15 cellular contexts compared by ENCODE assay signal in genomic region chr2:73783883-73784282, GRCh38. TPM values are rescaled to one million over a fixed set of nuclear protein-coding genes. Genes with fewer than 3 reads are reported as not detected.
"Had no signal": no experiment of that assay in that cellular context is flagged by ENCODE, and none has a peak within 500 bp of the region (broad histone marks: within the 10 kb centered on the region; RNA-seq: fewer than 3 reads in every experiment).

Gene C2orf78, plus strand, starts transcription at chr2:73784183. Its CDS starts 127 bp downstream, at chr2:73784310.

RNA-seq across cellular contexts. Expression of gene C2orf78, which starts in this region (rescaled TPM):
- total RNA-seq: epithelial cell of proximal tubule; esophagus squamous epithelium; kidney; left cardiac atrium; left ventricle myocardium inferior; lower lobe of right lung; naive thymus-derived CD4-positive, alpha-beta T cell; ovary; posterior vena cava; right cardiac atrium; smooth muscle cell; thyroid gland; upper lobe of left lung; uterus had no signal
- polyA plus RNA-seq: immature natural killer cell; naive thymus-derived CD4-positive, alpha-beta T cell; ovary; right cardiac atrium; smooth muscle cell had no signal
